In the genomic region with DNA sequence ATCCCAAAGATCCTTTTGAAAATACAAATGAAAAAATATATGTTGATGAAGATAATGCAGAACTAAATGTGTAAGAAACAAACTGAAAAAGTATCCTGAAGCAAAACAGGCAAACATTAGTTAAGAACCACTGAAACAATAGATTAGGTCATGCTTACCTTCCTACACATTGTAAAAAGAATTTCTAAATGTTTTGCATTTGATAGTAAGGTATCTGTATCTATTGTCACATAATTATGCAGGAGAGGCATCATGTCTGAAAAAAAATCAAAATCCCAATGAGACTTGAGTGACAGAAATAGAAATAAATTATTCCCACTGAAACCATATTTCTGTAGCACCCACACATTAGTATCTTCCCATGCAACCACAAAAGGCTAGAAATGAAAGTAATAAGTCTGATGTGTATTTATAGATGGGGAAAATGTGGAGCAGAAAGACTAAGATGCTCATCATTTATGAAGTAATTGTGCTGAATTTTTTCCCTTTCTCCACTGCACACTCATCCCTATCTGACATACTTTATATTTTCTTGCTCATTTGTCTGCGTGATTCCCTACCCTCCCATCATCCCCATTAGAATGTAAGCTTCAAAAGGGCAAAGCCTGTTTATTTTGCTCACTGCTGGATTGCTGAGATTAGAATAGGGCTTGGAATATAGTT, we compare ENCODE assay signal across 19 cellular contexts.
"Had no signal": no experiment of that assay in that cellular context is flagged by ENCODE, and none has a peak within 500 bp of the region (broad histone marks: within the 10 kb centered on the region; RNA-seq: fewer than 3 reads in every experiment).

No MANE protein-coding gene starts in this region.

- H3K4me3 ChIP-seq: heart left ventricle, lung, psoas muscle, skin epidermis, suprapubic skin, thyroid gland had no signal

- H3K9me3 ChIP-seq: heart left ventricle, psoas muscle, suprapubic skin, thyroid gland had no signal

- H3K27me3 ChIP-seq: heart left ventricle, suprapubic skin, thyroid gland had no signal

- H3K27me3 Mint-ChIP-seq: naive B cell; stimulated activated naive B cell treated with anti-CD40 and anti-IgM and Interleukin-4, amounts not matched to agents 10 μg/mL and 1 μg/mL and 100 μg/mL, for 72 hours; type B pancreatic cell had no signal

- H3K9me3 Mint-ChIP-seq: naive B cell; nephron; stimulated activated naive B cell treated with anti-CD40 and anti-IgM and Interleukin-4, amounts not matched to agents 10 μg/mL and 1 μg/mL and 100 μg/mL, for 72 hours; type B pancreatic cell had no signal

- H3K4me3 Mint-ChIP-seq: naive B cell; nephron; stimulated activated naive B cell treated with anti-CD40 and anti-IgM and Interleukin-4, amounts not matched to agents 10 μg/mL and 1 μg/mL and 100 μg/mL, for 72 hours; type B pancreatic cell had no signal

- H3K27ac Mint-ChIP-seq: nephron; stimulated activated naive B cell treated with anti-CD40 and anti-IgM and Interleukin-4, amounts not matched to agents 10 μg/mL and 1 μg/mL and 100 μg/mL, for 72 hours; type B pancreatic cell had no signal

- H3K4me1 ChIP-seq: heart left ventricle, psoas muscle, suprapubic skin, thyroid gland had no signal

- ATAC-seq: esophagus mucosa; heart left ventricle; left colon; left ventricle myocardium superior; psoas muscle; sciatic nerve; stimulated activated naive B cell treated with anti-CD40 and anti-IgM and Interleukin-4, amounts not matched to agents 10 μg/mL and 1 μg/mL and 100 μg/mL, for 72 hours had no signal

- H3K4me1 Mint-ChIP-seq: naive B cell had no signal

- H3K27ac ChIP-seq: heart left ventricle, psoas muscle, skin epidermis, suprapubic skin, thyroid gland had no signal

- DNase-seq: effector memory CD4-positive, alpha-beta T cell; heart left ventricle; hippocampal formation; left colon; left ventricle myocardium superior; mesendoderm; naive B cell; psoas muscle; stimulated activated CD4-positive, alpha-beta T cell treated with anti-CD3 and anti-CD28 coated beads, Interleukin-2, amount 100 ng/mL, for 24 hours; stimulated activated CD4-positive, alpha-beta T cell treated with anti-CD3 and anti-CD28 coated beads, Interleukin-4, amount 100 ng/mL, for 4 hours; stimulated activated naive B cell treated with anti-CD40 and anti-IgM and Interleukin-4, amounts not matched to agents 10 μg/mL and 1 μg/mL and 100 μg/mL, for 72 hours; thyroid gland had no signal
